ENCODE assay signal across 8 cellular contexts in genomic region chr2:169573160-169573973, GRCh38. TPM values are rescaled to one million over a fixed set of nuclear protein-coding genes. Genes with fewer than 3 reads are reported as not detected.
DNase-seq lines count a peak whose midpoint lies in the region; ATAC-seq and TF ChIP-seq lines count a peak whose summit lies in the region.

A gene with protein sequence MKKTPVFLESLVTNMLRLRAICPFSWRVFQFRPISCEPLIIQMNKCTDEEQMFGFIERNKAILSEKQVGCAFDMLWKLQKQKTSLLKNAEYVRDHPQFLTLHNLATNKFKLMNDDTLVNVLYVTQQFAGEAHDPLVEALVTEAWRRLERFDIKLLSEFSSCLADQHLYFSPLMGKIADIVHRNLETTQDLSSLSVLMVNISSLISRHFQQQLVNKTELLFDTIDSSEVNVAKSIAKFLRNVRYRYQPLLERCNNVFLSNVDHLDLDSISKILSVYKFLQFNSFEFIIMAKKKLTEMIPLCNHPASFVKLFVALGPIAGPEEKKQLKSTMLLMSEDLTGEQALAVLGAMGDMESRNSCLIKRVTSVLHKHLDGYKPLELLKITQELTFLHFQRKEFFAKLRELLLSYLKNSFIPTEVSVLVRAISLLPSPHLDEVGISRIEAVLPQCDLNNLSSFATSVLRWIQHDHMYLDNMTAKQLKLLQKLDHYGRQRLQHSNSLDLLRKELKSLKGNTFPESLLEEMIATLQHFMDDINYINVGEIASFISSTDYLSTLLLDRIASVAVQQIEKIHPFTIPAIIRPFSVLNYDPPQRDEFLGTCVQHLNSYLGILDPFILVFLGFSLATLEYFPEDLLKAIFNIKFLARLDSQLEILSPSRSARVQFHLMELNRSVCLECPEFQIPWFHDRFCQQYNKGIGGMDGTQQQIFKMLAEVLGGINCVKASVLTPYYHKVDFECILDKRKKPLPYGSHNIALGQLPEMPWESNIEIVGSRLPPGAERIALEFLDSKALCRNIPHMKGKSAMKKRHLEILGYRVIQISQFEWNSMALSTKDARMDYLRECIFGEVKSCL (minus strand): TSS chr2:169573865. CDS start chr2:169572029, 1,836 bp downstream.

- peak within 1 kb of the TSS; percentile 98 for H3K4me3 Mint-ChIP-seq in activated B cell treated with CpG ODN at 0.5 μM for 24 hours

- peaks cover 10% of the 10 kb centered on the region for H3K4me1 Mint-ChIP-seq in activated B cell treated with CpG ODN at 0.5 μM for 24 hours

- POLR2A ChIA-PET in activated B cell treated with CpG ODN at 0.5 μM for 24 hours (lab: Charles Lee) = interaction anchor here (0.6 to 2.3 kb wide), 4 partner anchors 11 to 254 kb away, joined by 3 to 29 read pairs (median 3); partner anchors contain the start of genes PPIG, SSB and UBR3

- intact Hi-C loops in activated B cell treated with CpG ODN at 0.5 μM for 24 hours (cut with micrococcal nuclease) = loop anchor here (1.0 to 10.0 kb wide), 7 partner anchors 9 to 254 kb away; partner anchors contain the start of genes BBS5, CFAP210, LRP2 and PHOSPHO2

- peak; percentile 99 for ATAC-seq in GM18907 (IDR thresholded peaks at IDR 0.05; ENCODE audit: unreplicated experiment)
- peak; percentile 98 for ATAC-seq in HG03159 (IDR thresholded peaks at IDR 0.05; ENCODE audit: unreplicated experiment)
- peak; percentile 99 for ATAC-seq in activated B cell treated with CpG ODN at 0.5 μM for 24 hours (ENCODE audit: low read depth)

- H3K9me3 Mint-ChIP-seq in activated B cell treated with CpG ODN at 0.5 μM for 24 hours = no peaks in the 10 kb centered on the region

- H3K27me3 Mint-ChIP-seq in activated B cell treated with CpG ODN at 0.5 μM for 24 hours = no peaks in the 10 kb centered on the region

- peaks cover 12% of the 10 kb centered on the region for H3K36me3 Mint-ChIP-seq in activated B cell treated with CpG ODN at 0.5 μM for 24 hours (ENCODE audit: low read depth)

- no peak for TF ChIP-seq CTCF in activated B cell treated with CpG ODN at 0.5 μM for 24 hours (IDR thresholded peaks at IDR 0.05)

- DNase-seq in ACHN = peak; percentile 92
- DNase-seq in NCI-H345 (lab: John Stamatoyannopoulos, UW) = peak; percentile 94
- peak; percentile 71 for DNase-seq in activated B cell treated with CpG ODN at 0.5 μM for 24 hours
- DNase-seq in central memory CD4-positive, alpha-beta T cell = peak; percentile 80
- peak; percentile 87 for DNase-seq in iris pigment epithelial cell (ENCODE audit: low read depth)
- DNase-seq in stimulated activated CD4-positive, alpha-beta T cell treated with anti-CD3 and anti-CD28 coated beads, Interleukin-12 subunit alpha, Interleukin-12 subunit beta, amount 100 ng/mL, for 4 hours = peak; percentile 83

- CTCF ChIA-PET in activated B cell treated with CpG ODN at 0.5 μM for 24 hours (lab: Charles Lee) = interaction anchor here (1.7 kb wide), 1 partner anchor 11 kb away, joined by 7 read pairs; the partner anchor contains the start of gene PPIG

- in situ Hi-C loops in ACHN (cut with HindIII; ENCODE audit: low pct_ligation_motif_present, low pct_unique_long_range_greater_than_20kb, low sequenced_read_pairs) = no loop called here

- H3K27ac Mint-ChIP-seq in activated B cell treated with CpG ODN at 0.5 μM for 24 hours = peak within 1 kb of the TSS; percentile 81

RNA-seq across cellular contexts. Expression of the gene that starts here (rescaled TPM):
- total RNA-seq in activated B cell treated with CpG ODN at 0.5 μM for 24 hours = 23.5 and 27.1 TPM in 2 replicates

Comparison
In these comparisons a context has a peak if more than half of its experiments do, and no peak if none do; other contexts are left out.
1. Peak in every context shown above with its lines: DNase-seq and ATAC-seq.